In the genomic region with DNA sequence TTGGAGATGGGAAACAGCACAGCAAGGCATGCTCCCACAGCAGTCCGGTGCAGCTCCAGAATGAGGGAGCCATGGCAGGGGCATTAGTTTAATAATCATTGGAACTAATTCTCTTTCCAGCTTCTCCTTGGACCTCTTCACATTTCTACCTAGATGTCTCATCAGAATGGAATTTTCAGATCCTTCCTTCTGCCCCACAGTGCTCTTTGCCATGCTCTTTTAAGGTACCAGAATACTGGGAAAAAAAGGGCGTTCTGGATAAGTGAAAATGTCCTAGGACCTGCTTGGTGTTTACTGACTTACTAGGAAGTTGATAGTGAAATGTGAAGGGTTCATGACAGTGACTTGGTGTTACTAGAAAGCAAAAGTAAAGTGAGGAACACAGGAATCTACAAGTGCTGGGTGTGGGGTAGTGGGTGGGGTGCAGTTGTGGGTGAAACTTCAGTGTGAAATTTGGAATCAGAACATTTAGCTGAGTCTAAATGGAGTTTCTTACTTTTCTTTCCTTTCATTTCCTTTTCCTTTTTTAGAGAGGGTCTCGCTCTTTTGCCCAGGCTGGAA, we compare ENCODE assay signal across 13 cellular contexts.
DNase-seq lines count a peak whose midpoint lies in the region; ATAC-seq and TF ChIP-seq lines count a peak whose summit lies in the region.
"Had no signal": no experiment of that assay in that cellular context is flagged by ENCODE, and none has a peak within 500 bp of the region (broad histone marks: within the 10 kb centered on the region; RNA-seq: fewer than 3 reads in every experiment).

No MANE protein-coding gene starts in this region.

- no peaks in the 10 kb centered on the region for H3K27me3 ChIP-seq in psoas muscle (ENCODE audit: insufficient read depth in 3 of 3, low read length in 2 of 3)
- H3K27me3 ChIP-seq: neural progenitor cell, thyroid gland had no signal

- POLR2A ChIA-PET in activated B cell treated with CpG ODN at 0.5 μM for 24 hours (lab: Charles Lee): no interaction called here

- H3K4me3 Mint-ChIP-seq in T-helper 2 cell treated with Interferon-gamma antibody and Interleukin-4, amounts not matched to agents 5 μg/mL and 100 μg/mL, for 36 hours: peak overlapping the region; percentile 47
- peak overlapping the region; percentile 51 for H3K4me3 Mint-ChIP-seq in activated B cell treated with CpG ODN at 0.5 μM for 24 hours
- H3K4me3 Mint-ChIP-seq in natural killer cell treated with Interleukin-12 subunit alpha and Interleukin-12 subunit beta and Interleukin-15 and Interleukin-18, amount 100 ng/mL, for 72 hours: peak overlapping the region; percentile 10
- H3K4me3 Mint-ChIP-seq: neural progenitor cell had no signal

- H3K27ac ChIP-seq in psoas muscle: no peak overlapping the region
- H3K27ac ChIP-seq: neural progenitor cell had no signal

- no peaks in the 10 kb centered on the region for H3K9me3 ChIP-seq in psoas muscle
- H3K9me3 ChIP-seq: thyroid gland had no signal

- intact Hi-C loops in activated B cell treated with CpG ODN at 0.5 μM for 24 hours (cut with micrococcal nuclease): no loop called here
- intact Hi-C loops in psoas muscle (cut with DNase I): loop anchor here in 1 of 2 donors (5.0 kb wide), 1 partner anchor 33 kb away; no protein-coding TSS in a partner anchor

- peak overlapping the region; percentile 73 for H3K27ac Mint-ChIP-seq in T-helper 2 cell treated with Interferon-gamma antibody and Interleukin-4, amounts not matched to agents 5 μg/mL and 100 μg/mL, for 36 hours
- peak overlapping the region; percentile 47 for H3K27ac Mint-ChIP-seq in activated B cell treated with CpG ODN at 0.5 μM for 24 hours
- peak overlapping the region; percentile 9 to 31 for H3K27ac Mint-ChIP-seq in natural killer cell treated with Interleukin-12 subunit alpha and Interleukin-12 subunit beta and Interleukin-15 and Interleukin-18, amount 100 ng/mL, for 72 hours

- 94 to 95% (median 94%) methylated on average over 3 of the region's 3 CpGs for WGBS in psoas muscle, 3 donors

- no peak overlapping the region for H3K4me3 ChIP-seq in psoas muscle
- H3K4me3 ChIP-seq: neural progenitor cell, thyroid gland had no signal

- H3K9me3 Mint-ChIP-seq in T-helper 2 cell treated with Interferon-gamma antibody and Interleukin-4, amounts not matched to agents 5 μg/mL and 100 μg/mL, for 36 hours: no peaks in the 10 kb centered on the region
- no peaks in the 10 kb centered on the region for H3K9me3 Mint-ChIP-seq in activated B cell treated with CpG ODN at 0.5 μM for 24 hours
- no peaks in the 10 kb centered on the region for H3K9me3 Mint-ChIP-seq in natural killer cell treated with Interleukin-12 subunit alpha and Interleukin-12 subunit beta and Interleukin-15 and Interleukin-18, amount 100 ng/mL, for 72 hours
- H3K9me3 Mint-ChIP-seq: neural progenitor cell had no signal

- no peak for TF ChIP-seq CTCF in activated B cell treated with CpG ODN at 0.5 μM for 24 hours (IDR thresholded peaks at IDR 0.05)
- no peak for TF ChIP-seq CTCF in psoas muscle (IDR thresholded peaks at IDR 0.05)

- no peaks in the 10 kb centered on the region for H3K36me3 Mint-ChIP-seq in T-helper 2 cell treated with Interferon-gamma antibody and Interleukin-4, amounts not matched to agents 5 μg/mL and 100 μg/mL, for 36 hours (ENCODE audit: low read depth)
- H3K36me3 Mint-ChIP-seq in activated B cell treated with CpG ODN at 0.5 μM for 24 hours (ENCODE audit: low read depth): no peaks in the 10 kb centered on the region
- H3K36me3 Mint-ChIP-seq in natural killer cell treated with Interleukin-12 subunit alpha and Interleukin-12 subunit beta and Interleukin-15 and Interleukin-18, amount 100 ng/mL, for 72 hours: no peaks in the 10 kb centered on the region
- H3K36me3 Mint-ChIP-seq: neural progenitor cell had no signal

- no peaks in the 10 kb centered on the region for H3K36me3 ChIP-seq in psoas muscle (ENCODE audit: insufficient read depth in 1 of 2, low read depth in 1 of 2)
- H3K36me3 ChIP-seq: neural progenitor cell, thyroid gland had no signal

- ATAC-seq in HG02759 (IDR thresholded peaks at IDR 0.05; ENCODE audit: unreplicated experiment) (peak; percentile 34), activated B cell treated with CpG ODN at 0.5 μM for 24 hours (ENCODE audit: low read depth) (no peak), psoas muscle (no peak)
- ATAC-seq in natural killer cell treated with Interleukin-12 subunit alpha and Interleukin-12 subunit beta and Interleukin-15 and Interleukin-18, amount 100 ng/mL, for 72 hours: peak; percentile 53 to 62

- CTCF ChIA-PET in activated B cell treated with CpG ODN at 0.5 μM for 24 hours (lab: Charles Lee): no interaction called here

- H3K4me1 Mint-ChIP-seq in T-helper 2 cell treated with Interferon-gamma antibody and Interleukin-4, amounts not matched to agents 5 μg/mL and 100 μg/mL, for 36 hours (ENCODE audit: low read depth): peaks cover 45% of the 10 kb centered on the region
- peaks cover 95% of the 10 kb centered on the region for H3K4me1 Mint-ChIP-seq in activated B cell treated with CpG ODN at 0.5 μM for 24 hours
- peaks cover 51 to 56% of the 10 kb centered on the region in 2 donors for H3K4me1 Mint-ChIP-seq in natural killer cell treated with Interleukin-12 subunit alpha and Interleukin-12 subunit beta and Interleukin-15 and Interleukin-18, amount 100 ng/mL, for 72 hours (ENCODE audit: low read depth in 2 of 2)

- H3K4me1 ChIP-seq in psoas muscle: peaks cover 62% of the 10 kb centered on the region

- H3K27me3 Mint-ChIP-seq in T-helper 2 cell treated with Interferon-gamma antibody and Interleukin-4, amounts not matched to agents 5 μg/mL and 100 μg/mL, for 36 hours (ENCODE audit: low read depth): no peaks in the 10 kb centered on the region
- no peaks in the 10 kb centered on the region for H3K27me3 Mint-ChIP-seq in activated B cell treated with CpG ODN at 0.5 μM for 24 hours
- H3K27me3 Mint-ChIP-seq in natural killer cell treated with Interleukin-12 subunit alpha and Interleukin-12 subunit beta and Interleukin-15 and Interleukin-18, amount 100 ng/mL, for 72 hours: no peaks in the 10 kb centered on the region

- DNase-seq in T-helper 2 cell treated with Interferon-gamma antibody and Interleukin-4, amounts not matched to agents 5 μg/mL and 100 μg/mL, for 36 hours (ENCODE audit: low spot score): no peak
- no peak for DNase-seq in T-helper 2 cell
- DNase-seq in activated B cell treated with CpG ODN at 0.5 μM for 24 hours: no peak
- DNase-seq in natural killer cell treated with Interleukin-12 subunit alpha and Interleukin-12 subunit beta and Interleukin-15 and Interleukin-18, amount 100 ng/mL, for 72 hours (ENCODE audit: low spot score): no peak
- no peak for DNase-seq in foreskin melanocyte
- DNase-seq in psoas muscle: no peak
- no peak for DNase-seq in cerebellum (ENCODE audit: low spot score)
- DNase-seq: 8988T; NCI-H1105 treated with DMSO at 0.1 percent for 48 hours; stimulated activated CD4-positive, alpha-beta T cell treated with anti-CD3 and anti-CD28 coated beads, Interleukin-2, amount 100 ng/mL, for 24 hours; thyroid gland had no signal

Comparison
In these comparisons a context has a peak if more than half of its experiments do, and no peak if none do; other contexts are left out.
1. H3K27ac Mint-ChIP-seq: peak in every context shown above with its lines; median percentile 73 in T-helper 2 cell treated with Interferon-gamma antibody and Interleukin-4, amounts not matched to agents 5 μg/mL and 100 μg/mL, for 36 hours; 47 in activated B cell treated with CpG ODN at 0.5 μM for 24 hours; 20 in natural killer cell treated with Interleukin-12 subunit alpha and Interleukin-12 subunit beta and Interleukin-15 and Interleukin-18, amount 100 ng/mL, for 72 hours.
2. ATAC-seq: peak in HG02759 (single experiment) and natural killer cell treated with Interleukin-12 subunit alpha and Interleukin-12 subunit beta and Interleukin-15 and Interleukin-18, amount 100 ng/mL, for 72 hours (2 of 2); none in activated B cell treated with CpG ODN at 0.5 μM for 24 hours (single experiment) and psoas muscle (0 of 4).
3. Peak in every context shown above with its lines, with median percentiles within 50 percentile points of each other: H3K4me3 Mint-ChIP-seq.